In the genomic region with DNA sequence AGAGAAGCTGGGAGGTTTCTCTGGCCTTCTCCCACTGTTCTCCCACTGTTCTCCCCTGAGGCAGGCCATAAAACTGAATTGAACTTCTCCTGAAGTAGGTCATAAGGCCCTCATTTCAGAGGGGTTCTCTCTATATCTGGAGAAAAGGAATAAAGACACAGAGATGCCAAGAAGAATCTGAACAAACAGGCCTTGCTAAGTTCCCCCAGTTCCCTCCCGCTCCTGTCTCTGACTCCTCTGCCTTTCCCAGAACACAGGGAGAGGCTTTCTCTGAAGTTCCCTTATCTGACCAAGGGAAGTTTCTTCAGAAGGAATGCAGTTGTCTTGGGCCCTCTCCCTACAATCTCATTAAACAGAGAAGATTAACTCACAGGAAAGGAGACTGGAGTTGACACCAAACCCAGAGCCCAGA, we compare ENCODE assay signal across 20 cellular contexts.
DNase-seq lines count a peak whose midpoint lies in the region; ATAC-seq, FAIRE-seq and TF ChIP-seq lines count a peak whose summit lies in the region.
"Had no signal": no experiment of that assay in that cellular context is flagged by ENCODE, and none has a peak within 500 bp of the region (broad histone marks: within the 10 kb centered on the region; RNA-seq: fewer than 3 reads in every experiment).

No MANE protein-coding gene starts in this region.

- peak; percentile 24 to 65 for ATAC-seq in right cardiac atrium
- no peak for ATAC-seq in Right ventricle myocardium inferior
- peak; percentile 65 for ATAC-seq in K562
- ATAC-seq in GM21717 (IDR thresholded peaks at IDR 0.05; ENCODE audit: unreplicated experiment): no peak
- ATAC-seq: A549 had no signal

- H3K27me3 Mint-ChIP-seq in type B pancreatic cell: no peaks in the 10 kb centered on the region

- no peak overlapping the region for H3K4me3 Mint-ChIP-seq in type B pancreatic cell
- H3K4me3 Mint-ChIP-seq: activated CD4-positive, alpha-beta T cell treated with anti-CD3 and anti-CD28 coated beads, Interleukin-2, amount 10 ng/mL, durations not matched to agents 7 days and 5 days; nephron had no signal

- in situ Hi-C loops in K562 (cut with MboI): no loop called here

- H3K79me2 ChIP-seq in K562 (ENCODE audit: control insufficient read depth, insufficient read depth, low read length) (no peaks in the 10 kb centered on the region), mesendoderm (ENCODE audit: control insufficient read depth, insufficient read depth, low read length) (no peaks in the 10 kb centered on the region)

- 0 out of 4 replicates have a peak, but pooled peaks of 1 of the 2 experiments have one; percentile 8 for TF ChIP-seq RAD21 in K562 (CRISPR knock-in tag; conservative IDR thresholded peaks at IDR 0.05 in 1 of 2, IDR thresholded peaks at IDR 0.05 in 1 of 2)

- H3K4me2 ChIP-seq in K562 (ENCODE audit: insufficient read depth, low read length) (peak overlapping the region; percentile 33), mesendoderm (ENCODE audit: low read length) (no peak overlapping the region)
- H3K4me2 ChIP-seq: A549 had no signal

- no TSS peak for BruUV-seq in K562 (replicated peaks; lab: Mats Ljungman, UMichigan)

- no peaks in the 10 kb centered on the region for H3K4me1 ChIP-seq in right cardiac atrium (ENCODE audit: control insufficient read depth, insufficient read depth, low read length)
- H3K4me1 ChIP-seq in K562 (replicated peaks in 1 of 2; ENCODE audit: control insufficient read depth in 2 of 2, insufficient read depth in 2 of 2, low read length in 2 of 2): peaks cover 0 to 23% of the 10 kb centered on the region in 2 experiments; a peak in 3 of 5 replicates
- H3K4me1 ChIP-seq in mesendoderm (ENCODE audit: control insufficient read depth, low read depth, low read length): peaks cover 22% of the 10 kb centered on the region
- H3K4me1 ChIP-seq: A549 had no signal

- no peaks in the 10 kb centered on the region for H3K36me3 ChIP-seq in K562 (ENCODE audit: control insufficient read depth, insufficient read depth, low read length)
- no peaks in the 10 kb centered on the region for H3K36me3 ChIP-seq in mesendoderm (ENCODE audit: control insufficient read depth, insufficient read depth, low read length)
- H3K36me3 ChIP-seq in H7 (replicated peaks; ENCODE audit: control insufficient read depth, insufficient read depth, low read length): no peaks in the 10 kb centered on the region
- H3K36me3 ChIP-seq: BLaER1 treated with 17β-estradiol and CSF1 and Interleukin-3, amounts not matched to agents 10 nM and 100 nM had no signal

- H4K8ac ChIP-seq in mesendoderm (ENCODE audit: low read depth, low read length): no peak overlapping the region

- peak overlapping the region; percentile 84 for H2BK120ac ChIP-seq in mesendoderm (ENCODE audit: low read depth, low read length)

- H3K27me3 ChIP-seq in right cardiac atrium (ENCODE audit: control insufficient read depth, insufficient read depth) (no peaks in the 10 kb centered on the region), K562 (ENCODE audit: control insufficient read depth in 2 of 2, insufficient read depth in 2 of 2, low read length in 2 of 2) (no peaks in the 10 kb centered on the region), mesendoderm (ENCODE audit: insufficient read depth, low read length, poor library complexity) (no peaks in the 10 kb centered on the region), H7 (ENCODE audit: control insufficient read depth, insufficient read depth, low read length) (no peaks in the 10 kb centered on the region)
- H3K27me3 ChIP-seq: BLaER1 treated with 17β-estradiol and CSF1 and Interleukin-3, amounts not matched to agents 10 nM and 100 nM had no signal

- TF ChIP-seq EP300 in K562 (IDR thresholded peaks at IDR 0.05; ENCODE audit: low read length): no peak; the same call in 1 of the 2 replicates

- H3K18ac ChIP-seq in mesendoderm (ENCODE audit: low read length): peak overlapping the region; percentile 96

- WGBS in right cardiac atrium: 72% methylated on average over 1 of the region's 1 CpG
- 7% methylated on average over 1 of the region's 1 CpG for WGBS in K562 (ENCODE audit: insufficient coverage, low coverage, missing lambda C conversion rate)
- no CpG with 5 or more reads among the region's 1 CpG for WGBS in mesendoderm (ENCODE audit: extremely low coverage, insufficient coverage, low lambda C conversion rate)

- no peaks in the 10 kb centered on the region for H3K9me3 Mint-ChIP-seq in type B pancreatic cell
- H3K9me3 Mint-ChIP-seq: activated CD4-positive, alpha-beta T cell treated with anti-CD3 and anti-CD28 coated beads, Interleukin-2, amount 10 ng/mL, durations not matched to agents 7 days and 5 days; nephron had no signal

- peak overlapping the region; percentile 41 for H2BK5ac ChIP-seq in mesendoderm (ENCODE audit: low read length)

- intact Hi-C loops in right cardiac atrium (cut with DNase I): no loop called here
- intact Hi-C loops in Right ventricle myocardium inferior (cut with DNase I): no loop called here
- intact Hi-C loops in K562 (cut with micrococcal nuclease): no loop called here

- H3K27ac ChIP-seq in right cardiac atrium (ENCODE audit: low read length): no peak overlapping the region
- peak overlapping the region; percentile 53; the same call in 2 of the 3 replicates for H3K27ac ChIP-seq in K562 (ENCODE audit: extremely low read depth, low read depth, low read length)
- peak overlapping the region; percentile 81 for H3K27ac ChIP-seq in mesendoderm (ENCODE audit: low read depth, low read length)
- H3K27ac ChIP-seq: A549; BLaER1 treated with 17β-estradiol and CSF1 and Interleukin-3, amounts not matched to agents 10 nM and 100 nM had no signal

- H2AK5ac ChIP-seq in mesendoderm (ENCODE audit: low read length): peak overlapping the region; percentile 1

- DNase-seq in right cardiac atrium (no peak), Right ventricle myocardium inferior (ENCODE audit: missing footprints) (no peak), K562 (ENCODE audit: extremely low read depth in 1 of 4, low spot score in 3 of 4) (peak in 1 of 4 experiments; percentile 72), mesendoderm (peak; percentile 95), type B pancreatic cell (ENCODE audit: extremely low spot score, unreplicated experiment) (no peak), GDM1 (lab: John Stamatoyannopoulos, UW) (no peak), H7 (no peak)
- DNase-seq: activated CD4-positive, alpha-beta T cell treated with anti-CD3 and anti-CD28 coated beads, Interleukin-2, amount 10 ng/mL, durations not matched to agents 7 days and 5 days; anterior cingulate cortex; NCI-H187 treated with DMSO at 0.1 percent for 48 hours; NCI-H446; RPMI8226; stimulated activated CD4-positive, alpha-beta T cell treated with anti-CD3 and anti-CD28 coated beads, Interleukin-12 subunit alpha, Interleukin-12 subunit beta, amount 100 ng/mL, for 4 hours; stimulated activated CD8-positive, alpha-beta memory T cell treated with anti-CD3 and anti-CD28 coated beads, Interleukin-4, amount 100 ng/mL, for 48 hours had no signal

- H4K5ac ChIP-seq in mesendoderm (ENCODE audit: low read length): no peak overlapping the region

- H3K4me3 ChIP-seq in right cardiac atrium (ENCODE audit: low read length) (no peak overlapping the region), K562 (no peak overlapping the region), mesendoderm (ENCODE audit: low read length) (no peak overlapping the region), H7 (ENCODE audit: insufficient read depth, low read depth, low read length) (no peak overlapping the region)
- H3K4me3 ChIP-seq: A549; BLaER1 treated with 17β-estradiol and CSF1 and Interleukin-3, amounts not matched to agents 10 nM and 100 nM had no signal

- no peak for TF ChIP-seq POLR2A in K562 (conservative IDR thresholded peaks at IDR 0.05)

- no peak for TF ChIP-seq CTCF in K562 (IDR thresholded peaks at IDR 0.05 in 2 of 3, conservative IDR thresholded peaks at IDR 0.05 in 1 of 3; ENCODE audit: insufficient read depth in 2 of 3, low read depth in 1 of 3, low read length in 3 of 3)
- no peak for TF ChIP-seq CTCF in type B pancreatic cell (conservative IDR thresholded peaks at IDR 0.05)

- H3K36me3 Mint-ChIP-seq in type B pancreatic cell: peaks cover 4% of the 10 kb centered on the region

- peak overlapping the region; percentile 78 for H3K27ac Mint-ChIP-seq in type B pancreatic cell
- H3K27ac Mint-ChIP-seq: activated CD4-positive, alpha-beta T cell treated with anti-CD3 and anti-CD28 coated beads, Interleukin-2, amount 10 ng/mL, durations not matched to agents 7 days and 5 days had no signal

- H3K9ac ChIP-seq in K562 (ENCODE audit: insufficient read depth in 1 of 2, low read depth in 2 of 2, low read length in 2 of 2) (peak overlapping the region; percentile 11 to 18; a peak in 2 of 4 replicates), mesendoderm (ENCODE audit: low read length) (no peak overlapping the region)
- H3K9ac ChIP-seq: BLaER1 treated with 17β-estradiol and CSF1 and Interleukin-3, amounts not matched to agents 10 nM and 100 nM had no signal

- FAIRE-seq in K562 (lab: Jason Lieb, UNC): peak; percentile 85
- FAIRE-seq: A549, keratinocyte, TTC549 had no signal

- no peaks in the 10 kb centered on the region for H3K9me1 ChIP-seq in K562 (ENCODE audit: control insufficient read depth, insufficient read depth, low read length)

- H3K23ac ChIP-seq in mesendoderm (ENCODE audit: low read length): no peak overlapping the region

- peak overlapping the region; percentile 34 for H3K56ac ChIP-seq in mesendoderm (ENCODE audit: low read length)

- H3K9me3 ChIP-seq in right cardiac atrium (ENCODE audit: control insufficient read depth, low read length) (no peaks in the 10 kb centered on the region), K562 (replicated peaks; ENCODE audit: control insufficient read depth, insufficient read depth, low read depth, low read length) (no peaks in the 10 kb centered on the region)
- H3K9me3 ChIP-seq: A549; BLaER1 treated with 17β-estradiol and CSF1 and Interleukin-3, amounts not matched to agents 10 nM and 100 nM had no signal

- CTCF ChIA-PET in K562 (lab: Yijun Ruan, JAX; ENCODE audit: low intra/inter-chr PET ratio): no interaction called here

- no peaks in the 10 kb centered on the region for H4K20me1 ChIP-seq in K562 (replicated peaks; ENCODE audit: control insufficient read depth, insufficient read depth, low read length)
- H4K20me1 ChIP-seq: BLaER1 treated with 17β-estradiol and CSF1 and Interleukin-3, amounts not matched to agents 10 nM and 100 nM had no signal

- POLR2A ChIA-PET in K562 (lab: Yijun Ruan, JAX): interaction anchor here (1.0 kb wide), 1 partner anchor 17 kb away, joined by 4 read pairs; no protein-coding TSS in a partner anchor

- no peak overlapping the region for H3K4ac ChIP-seq in mesendoderm (ENCODE audit: low read depth, low read length)

- H2AFZ ChIP-seq in K562 (ENCODE audit: low read depth, low read length): peak overlapping the region; percentile 71

- H3K4me1 Mint-ChIP-seq in type B pancreatic cell (ENCODE audit: unreplicated experiment): peaks cover 11% of the 10 kb centered on the region
- H3K4me1 Mint-ChIP-seq: nephron had no signal

- peak overlapping the region; percentile 93 for H2BK15ac ChIP-seq in mesendoderm (replicated peaks; ENCODE audit: low read depth)

- H3K79me1 ChIP-seq in mesendoderm (ENCODE audit: low read length): no peaks in the 10 kb centered on the region

TF ChIP-seq in K562, 482 proteins besides CTCF, POLR2A, EP300 and RAD21 (continues in another document):
- peak; percentile 39; the same call in 1 of the 2 replicates for TF ChIP-seq TCF3 (CRISPR knock-in tag; IDR thresholded peaks at IDR 0.05)
- TF ChIP-seq SMARCA4 (IDR thresholded peaks at IDR 0.05): peak; percentile 41; the same call in 1 of the 2 replicates

Comparison
In these comparisons a context has a peak if more than half of its experiments do, and no peak if none do; other contexts are left out.
1. ATAC-seq: peak in right cardiac atrium (2 of 2) and K562 (single experiment); none in Right ventricle myocardium inferior (single experiment) and GM21717 (single experiment).